ENCODE assay signal across 1 cellular context in genomic region chr1:17207540-17207939, GRCh38.
TF ChIP-seq lines count a peak whose summit lies in the region.

No MANE protein-coding gene starts in this region.

TF ChIP-seq in IMR-90, 13 proteins besides CTCF, POLR2A, EP300 and RAD21:
- TF ChIP-seq ELK1 (IDR thresholded peaks at IDR 0.05; ENCODE audit: borderline replicate concordance, low read depth, low read length) (no peak), MAZ (IDR thresholded peaks at IDR 0.05; ENCODE audit: borderline replicate concordance, low read depth, low read length) (no peak), NFE2L2 (IDR thresholded peaks at IDR 0.05; ENCODE audit: low read depth, low read length) (no peak), SMC3 (IDR thresholded peaks at IDR 0.05; ENCODE audit: low read depth, low read length) (no peak), BHLHE40 (IDR thresholded peaks at IDR 0.05; ENCODE audit: low read depth, low read length) (no peak), RFX5 (IDR thresholded peaks at IDR 0.05; ENCODE audit: low read depth, low read length) (no peak), CEBPB (IDR thresholded peaks at IDR 0.05; ENCODE audit: low read depth, low read length) (no peak), MXI1 (IDR thresholded peaks at IDR 0.05; ENCODE audit: borderline replicate concordance, low read depth, low read length) (no peak), MAFK (IDR thresholded peaks at IDR 0.05; ENCODE audit: low read depth, low read length) (no peak), RCOR1 (IDR thresholded peaks at IDR 0.05; ENCODE audit: insufficient replicate concordance, low read length) (no peak), FOS (IDR thresholded peaks at IDR 0.05; ENCODE audit: low read depth, low read length) (no peak), CHD1 (IDR thresholded peaks at IDR 0.05; ENCODE audit: low read depth, low read length) (no peak), USF2 (IDR thresholded peaks at IDR 0.05; ENCODE audit: low read depth, low read length) (no peak)
